In genomic region chr6:149953390-149953789, GRCh38 we compare ENCODE assay signal across 9 cellular contexts. TPM values are rescaled to one million over a fixed set of nuclear protein-coding genes. Genes with fewer than 3 reads are reported as not detected.
"Had no signal": no experiment of that assay in that cellular context is flagged by ENCODE, and none has a peak within 500 bp of the region (broad histone marks: within the 10 kb centered on the region; RNA-seq: fewer than 3 reads in every experiment).

No MANE protein-coding gene starts in this region.

RNA-seq across cellular contexts. Expression of gene ULBP1, which starts 10.4 kb away (rescaled TPM):
- total RNA-seq: body of pancreas had no signal

RNA-seq across cellular contexts. Expression of gene ULBP2, which starts 11.6 kb away (rescaled TPM):
- total RNA-seq: ascending aorta had no signal

RNA-seq across cellular contexts. Expression of gene RAET1G, which starts 30.5 kb away (rescaled TPM):
- total RNA-seq: activated CD4-positive, alpha-beta memory T cell treated with anti-CD3 and anti-CD28 coated beads, Interleukin-2, amount 10 ng/mL, durations not matched to agents 7 days and 5 days; activated CD4-positive, alpha-beta T cell treated with anti-CD3 and anti-CD28 coated beads for 36 hours; activated naive CD4-positive, alpha-beta T cell treated with anti-CD3 and anti-CD28 coated beads, Interleukin-2, amount 50 U/mL, for 72 hours; ascending aorta; body of pancreas; Right ventricle myocardium superior; SJCRH30; T-helper 2 cell treated with Interferon-gamma antibody and Interleukin-4, amounts not matched to agents 100 ng/mL and 5 ng/mL, for 36 hours had no signal

RNA-seq across cellular contexts. Expression of gene RAET1E, which starts 55.5 kb away (rescaled TPM):
- total RNA-seq: activated CD4-positive, alpha-beta memory T cell treated with anti-CD3 and anti-CD28 coated beads, Interleukin-2, amount 10 ng/mL, durations not matched to agents 7 days and 5 days; activated CD4-positive, alpha-beta T cell treated with anti-CD3 and anti-CD28 coated beads for 36 hours; activated T-helper 1 cell treated with anti-CD3 and anti-CD28 coated beads, Interleukin-12 subunit alpha, Interleukin-12 subunit beta, Interleukin-2, Interleukin-4 antibody, amounts not matched to agents 30 ng/mL and 10 ng/mL and 1 ng/mL, durations not matched to agents 14 hours and 24 hours and 36 hours; ascending aorta; body of pancreas; SJCRH30; T-helper 2 cell treated with Interferon-gamma antibody and Interleukin-4, amounts not matched to agents 100 ng/mL and 5 ng/mL, for 36 hours had no signal
